Comparison of ENCODE assay signal across 7 cellular contexts in genomic region chr1:148254611-148255429, GRCh38.
DNase-seq lines count a peak whose midpoint lies in the region.
"Not testable (repeated sequence)": the region's sequence is repeated elsewhere in the genome, so short reads cannot be mapped to it uniquely, and the experiment has no call there.

No MANE protein-coding gene starts in this region.

- not testable (repeated sequence) for H2AFZ ChIP-seq in Karpas-422 (ENCODE audit: low read length)

- not testable (repeated sequence) for H3K79me2 ChIP-seq in Karpas-422 (ENCODE audit: low read length)

- intact Hi-C loops in posterior cingulate gyrus (cut with DNase I), result not testable (repeated sequence)

- peak; percentile 33 for DNase-seq in ELR (ENCODE audit: low read depth)
- peak; percentile 54 for DNase-seq in Karpas-422
- peak; percentile 5 for DNase-seq in RPMI7951 (ENCODE audit: low read depth)
- DNase-seq in activated CD8-positive, alpha-beta memory T cell treated with anti-CD3 and anti-CD28 coated beads, Interleukin-2, amount 50 U/mL, for 4 hours, result peak; percentile 36
- peak; percentile 28 for DNase-seq in cerebellar cortex (ENCODE audit: low spot score)
- peak; percentile 39 for DNase-seq in iPS-NIHi7 (ENCODE audit: extremely low spot score)
- DNase-seq in posterior cingulate gyrus, result peak in 6 of 10 donors; percentile 8 to 84 (median 24)

- not testable (repeated sequence) for H3K36me3 ChIP-seq in Karpas-422 (ENCODE audit: insufficient read depth, low read length)

- not testable (repeated sequence) for H3K4me1 ChIP-seq in Karpas-422 (ENCODE audit: low read length)

- not testable (repeated sequence) for H3K4me2 ChIP-seq in Karpas-422 (ENCODE audit: low read depth, low read length, poor library complexity, severe bottlenecking)

- not testable (repeated sequence) for H3K4me3 ChIP-seq in Karpas-422 (ENCODE audit: low read length)

- not testable (repeated sequence) for H3K9me2 ChIP-seq in Karpas-422 (replicated peaks; ENCODE audit: insufficient read depth, low read length)

- H4K20me1 ChIP-seq in Karpas-422 (ENCODE audit: insufficient read depth, low read depth, low read length), result not testable (repeated sequence)

- H3K27ac ChIP-seq in Karpas-422 (ENCODE audit: low read length), result not testable (repeated sequence)

- not testable (repeated sequence) for H3K27me3 ChIP-seq in Karpas-422 (ENCODE audit: low read length)

- not testable (repeated sequence) for H3K9ac ChIP-seq in Karpas-422 (ENCODE audit: low read length)

- H3K9me3 ChIP-seq in Karpas-422 (ENCODE audit: low read length), result not testable (repeated sequence)
